ENCODE assay signal across 19 cellular contexts in the genomic region with DNA sequence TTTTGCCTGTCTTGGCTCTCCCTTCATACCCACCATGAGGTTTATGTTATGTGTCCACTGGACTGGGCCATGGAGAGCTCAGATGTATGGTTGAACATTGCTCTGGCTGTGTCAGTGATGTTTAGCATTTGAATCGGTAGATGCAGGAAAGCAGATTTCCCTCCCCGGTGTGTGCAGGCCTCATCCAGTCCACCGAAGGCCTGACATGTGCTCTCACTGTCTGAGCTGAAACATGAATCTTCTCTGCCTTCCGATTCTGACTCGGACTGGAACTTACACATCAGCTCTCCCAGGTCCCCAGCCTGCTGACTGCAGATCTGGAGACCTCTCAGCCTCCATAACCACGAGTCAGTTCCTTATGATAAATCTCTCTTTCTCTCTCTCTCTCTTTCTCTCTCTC.
"Had no signal": no experiment of that assay in that cellular context is flagged by ENCODE, and none has a peak within 500 bp of the region (broad histone marks: within the 10 kb centered on the region; RNA-seq: fewer than 3 reads in every experiment).

No MANE protein-coding gene starts in this region.

- H3K9me3 Mint-ChIP-seq: activated CD4-positive, alpha-beta T cell treated with anti-CD3 and anti-CD28 coated beads, Interleukin-2, amount 10 ng/mL, durations not matched to agents 7 days and 5 days; activated naive CD4-positive, alpha-beta T cell treated with anti-CD3 and anti-CD28 coated beads, Interleukin-2, amount 50 U/mL, for 72 hours; dendritic cell treated with granulocyte-macrophage colony-stimulating factor and Interleukin-4, amounts not matched to agents 40 ng/mL and 50 ng/mL, for 4 days; stimulated activated effector memory CD8-positive, alpha-beta T cell treated with anti-CD3 and anti-CD28 coated beads, Interleukin-12 subunit alpha, Interleukin-12 subunit beta, amount 100 ng/mL, for 72 hours; stimulated activated naive CD8-positive, alpha-beta T cell treated with anti-CD3 and anti-CD28 coated beads, Interleukin-15, amount 100 ng/mL, for 72 hours had no signal

- H3K4me1 Mint-ChIP-seq: activated CD4-positive, alpha-beta T cell treated with anti-CD3 and anti-CD28 coated beads, Interleukin-2, amount 10 ng/mL, durations not matched to agents 7 days and 5 days; stimulated activated effector memory CD8-positive, alpha-beta T cell treated with anti-CD3 and anti-CD28 coated beads, Interleukin-12 subunit alpha, Interleukin-12 subunit beta, amount 100 ng/mL, for 72 hours; stimulated activated naive CD8-positive, alpha-beta T cell treated with anti-CD3 and anti-CD28 coated beads, Interleukin-15, amount 100 ng/mL, for 72 hours had no signal

- H3K9ac ChIP-seq: SK-N-SH had no signal

- H3K9me3 ChIP-seq: left ventricle myocardium inferior, right lobe of liver, SK-N-SH, suprapubic skin, transverse colon had no signal

- H3K27ac ChIP-seq: foreskin keratinocyte, left ventricle myocardium inferior, right lobe of liver, skin epidermis, suprapubic skin, transverse colon had no signal

- H3K4me1 ChIP-seq: foreskin keratinocyte, left ventricle myocardium inferior, right lobe of liver, suprapubic skin, transverse colon had no signal

- H3K4me2 ChIP-seq: SK-N-SH had no signal

- ATAC-seq: activated naive CD4-positive, alpha-beta T cell treated with anti-CD3 and anti-CD28 coated beads, Interleukin-2, amount 50 U/mL, for 72 hours; foreskin keratinocyte; right lobe of liver; stimulated activated effector memory CD8-positive, alpha-beta T cell treated with anti-CD3 and anti-CD28 coated beads, Interleukin-12 subunit alpha, Interleukin-12 subunit beta, amount 100 ng/mL, for 72 hours; stimulated activated naive CD8-positive, alpha-beta T cell treated with anti-CD3 and anti-CD28 coated beads, Interleukin-15, amount 100 ng/mL, for 72 hours had no signal

- FAIRE-seq: endometrium had no signal

- H3K27me3 ChIP-seq: right lobe of liver, transverse colon had no signal

- DNase-seq: activated CD4-positive, alpha-beta T cell treated with anti-CD3 and anti-CD28 coated beads, Interleukin-2, amount 10 ng/mL, durations not matched to agents 7 days and 5 days; aorta; effector CD4-positive, alpha-beta T cell; foreskin keratinocyte; left ventricle myocardium inferior; nucleus accumbens; right lobe of liver; SK-N-SH; stimulated activated CD4-positive, alpha-beta T cell treated with anti-CD3 and anti-CD28 coated beads, Interleukin-2, amount 100 ng/mL, for 24 hours; stimulated activated naive CD8-positive, alpha-beta T cell treated with anti-CD3 and anti-CD28 coated beads, Interleukin-15, amount 100 ng/mL, for 72 hours; transverse colon had no signal

- H3K27ac Mint-ChIP-seq: activated CD4-positive, alpha-beta T cell treated with anti-CD3 and anti-CD28 coated beads, Interleukin-2, amount 10 ng/mL, durations not matched to agents 7 days and 5 days; activated naive CD4-positive, alpha-beta T cell treated with anti-CD3 and anti-CD28 coated beads, Interleukin-2, amount 50 U/mL, for 72 hours; brain; dendritic cell treated with granulocyte-macrophage colony-stimulating factor and Interleukin-4, amounts not matched to agents 40 ng/mL and 50 ng/mL, for 4 days; nephron; stimulated activated effector memory CD8-positive, alpha-beta T cell treated with anti-CD3 and anti-CD28 coated beads, Interleukin-12 subunit alpha, Interleukin-12 subunit beta, amount 100 ng/mL, for 72 hours had no signal

- H3K27me3 Mint-ChIP-seq: stimulated activated naive CD8-positive, alpha-beta T cell treated with anti-CD3 and anti-CD28 coated beads, Interleukin-15, amount 100 ng/mL, for 72 hours had no signal

- H3K36me3 ChIP-seq: left ventricle myocardium inferior, right lobe of liver, suprapubic skin, transverse colon had no signal

- H3K36me3 Mint-ChIP-seq: activated naive CD4-positive, alpha-beta T cell treated with anti-CD3 and anti-CD28 coated beads, Interleukin-2, amount 50 U/mL, for 72 hours; brain; stimulated activated effector memory CD8-positive, alpha-beta T cell treated with anti-CD3 and anti-CD28 coated beads, Interleukin-12 subunit alpha, Interleukin-12 subunit beta, amount 100 ng/mL, for 72 hours had no signal

- H3K4me3 Mint-ChIP-seq: activated CD4-positive, alpha-beta T cell treated with anti-CD3 and anti-CD28 coated beads, Interleukin-2, amount 10 ng/mL, durations not matched to agents 7 days and 5 days; brain; dendritic cell treated with granulocyte-macrophage colony-stimulating factor and Interleukin-4, amounts not matched to agents 40 ng/mL and 50 ng/mL, for 4 days; nephron; stimulated activated effector memory CD8-positive, alpha-beta T cell treated with anti-CD3 and anti-CD28 coated beads, Interleukin-12 subunit alpha, Interleukin-12 subunit beta, amount 100 ng/mL, for 72 hours; stimulated activated naive CD8-positive, alpha-beta T cell treated with anti-CD3 and anti-CD28 coated beads, Interleukin-15, amount 100 ng/mL, for 72 hours had no signal

- H3K4me3 ChIP-seq: left ventricle myocardium inferior, right lobe of liver, skin epidermis, suprapubic skin, transverse colon had no signal
